19 cellular contexts compared by ENCODE assay signal in the genomic region with DNA sequence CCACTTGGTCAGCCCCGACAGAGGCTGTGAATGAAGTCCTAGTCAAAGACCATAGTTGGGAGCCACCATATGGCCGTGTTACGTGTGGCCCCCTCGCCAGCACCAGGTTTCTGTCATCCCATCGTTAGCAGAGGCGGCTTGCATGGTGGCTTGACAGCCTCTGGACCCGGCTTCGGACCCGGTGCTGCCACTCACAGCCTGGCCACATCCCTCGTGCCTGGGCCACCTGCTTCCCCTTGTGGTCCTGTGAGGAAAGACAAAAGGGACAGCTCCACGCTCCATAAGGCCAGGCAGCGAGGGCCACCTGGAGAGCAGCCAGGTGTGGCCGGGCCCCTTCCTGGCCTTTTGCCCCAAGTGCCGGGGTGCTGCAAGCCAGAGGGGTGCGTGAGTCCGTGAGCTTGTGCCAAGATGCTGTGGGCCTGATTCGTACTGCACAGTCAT.
"Had no signal": no experiment of that assay in that cellular context is flagged by ENCODE, and none has a peak within 500 bp of the region (broad histone marks: within the 10 kb centered on the region; RNA-seq: fewer than 3 reads in every experiment).

No MANE protein-coding gene starts in this region.

- H3K27ac ChIP-seq: adrenal gland, esophagus squamous epithelium, right lobe of liver, stomach, upper lobe of right lung, VCaP had no signal

- H3K36me3 ChIP-seq: adrenal gland, esophagus squamous epithelium, prostate gland, right lobe of liver, stomach, upper lobe of right lung had no signal

- ATAC-seq: activated naive CD4-positive, alpha-beta T cell treated with anti-CD3 and anti-CD28 coated beads, Interleukin-2, amount 50 U/mL, for 72 hours; right lobe of liver; stimulated activated effector memory CD8-positive, alpha-beta T cell treated with anti-CD3 and anti-CD28 coated beads, Interleukin-12 subunit alpha, Interleukin-12 subunit beta, amount 100 ng/mL, for 72 hours had no signal

- H3K9me3 ChIP-seq: adrenal gland, esophagus squamous epithelium, prostate gland, right lobe of liver, stomach, upper lobe of right lung had no signal

- H3K4me1 ChIP-seq: adrenal gland had no signal

- DNase-seq: activated CD4-positive, alpha-beta T cell treated with anti-CD3 and anti-CD28 coated beads for 1 hour; activated CD8-positive, alpha-beta memory T cell treated with anti-CD3 and anti-CD28 coated beads for 24 hours; activated CD8-positive, alpha-beta memory T cell treated with anti-CD3 and anti-CD28 coated beads, Interleukin-2, amount 50 U/mL, for 48 hours; activated effector memory CD4-positive, alpha-beta T cell treated with anti-CD3 and anti-CD28 coated beads, Interleukin-2, amount 50 U/mL, for 16 hours; activated T-cell treated with anti-CD3 and anti-CD28 coated beads, Interleukin-2, amount 50 U/mL, for 48 hours; adrenal gland; dermis blood vessel endothelial cell; effector memory CD4-positive, alpha-beta T cell; esophagus squamous epithelium; stimulated activated CD4-positive, alpha-beta T cell treated with anti-CD3 and anti-CD28 coated beads, Interleukin-4, amount 100 ng/mL, for 24 hours; stomach; T1000; upper lobe of right lung had no signal

- H3K4me3 ChIP-seq: adrenal gland, esophagus squamous epithelium, prostate gland, right lobe of liver, smooth muscle cell, stomach, upper lobe of right lung had no signal
